Comparison of ENCODE assay signal across 2 cellular contexts in the genomic region with DNA sequence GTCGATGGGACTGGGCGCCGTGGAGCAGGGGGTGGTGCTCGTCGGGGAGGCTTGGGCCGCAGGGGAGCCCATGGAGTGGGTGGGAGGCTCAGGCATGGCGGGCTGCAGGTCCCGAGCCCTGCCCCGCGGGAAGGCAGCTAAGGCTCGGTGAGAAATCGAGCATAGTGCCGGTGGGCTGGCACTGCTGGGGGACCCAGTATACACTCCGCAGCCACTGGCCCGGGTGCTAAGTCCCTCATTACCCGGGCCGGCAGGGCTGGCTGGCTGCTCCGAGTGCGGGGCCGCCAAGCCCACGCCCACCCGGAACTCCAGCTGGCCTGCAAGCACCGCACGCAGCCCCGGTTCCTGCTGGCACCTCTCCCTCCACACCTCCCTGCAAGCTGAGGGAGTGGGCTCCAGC. TPM values are rescaled to one million over a fixed set of nuclear protein-coding genes. Genes with fewer than 3 reads are reported as not detected.
"Had no signal": no experiment of that assay in that cellular context is flagged by ENCODE, and none has a peak within 500 bp of the region (broad histone marks: within the 10 kb centered on the region; RNA-seq: fewer than 3 reads in every experiment).

No MANE protein-coding gene starts in this region.

RNA-seq across cellular contexts. Expression of gene SLCO2A1, which starts 40.6 kb away (rescaled TPM):
- total RNA-seq: HepG2 had no signal
- polyA plus RNA-seq: IgD-negative memory B cell had no signal
